In genomic region chr16:30922420-30922959, GRCh38 we compare ENCODE assay signal across 8 cellular contexts. TPM values are rescaled to one million over a fixed set of nuclear protein-coding genes. Genes with fewer than 3 reads are reported as not detected.
DNase-seq lines count a peak whose midpoint lies in the region; ATAC-seq and TF ChIP-seq lines count a peak whose summit lies in the region.

No MANE protein-coding gene starts in this region.

- no peaks in the 10 kb centered on the region for H3K36me3 ChIP-seq in testis (ENCODE audit: low read depth, missing control alignments)

- no peaks in the 10 kb centered on the region for H3K27me3 ChIP-seq in testis

- no peaks in the 10 kb centered on the region for H3K9me3 Mint-ChIP-seq in activated naive CD8-positive, alpha-beta T cell treated with anti-CD3 and anti-CD28 coated beads for 36 hours

- peak overlapping the region; percentile 78 to 87 for H3K4me3 ChIP-seq in testis

- 0 to 2% methylated on average over 36 to 42 of the region's 42 CpGs for WGBS in testis, 2 donors

- intact Hi-C loops in testis (cut with DNase I; ENCODE audit: low total_unique reads), result loop anchor here (5.0 kb wide), 1 partner anchor 75 kb away; no protein-coding TSS in a partner anchor

- peak overlapping the region; percentile 94 for H3K4me3 Mint-ChIP-seq in activated naive CD8-positive, alpha-beta T cell treated with anti-CD3 and anti-CD28 coated beads for 36 hours

- ATAC-seq in HG02623 (IDR thresholded peaks at IDR 0.05; ENCODE audit: unreplicated experiment) (peak; percentile 66), omental fat pad (ENCODE audit: low FRiP score) (peak; percentile 89)

- H3K9me3 ChIP-seq in testis, result no peaks in the 10 kb centered on the region

- TF ChIP-seq POLR2A in testis (IDR thresholded peaks at IDR 0.05), result no peak

- peaks cover 18% of the 10 kb centered on the region for H3K4me1 Mint-ChIP-seq in activated naive CD8-positive, alpha-beta T cell treated with anti-CD3 and anti-CD28 coated beads for 36 hours

- no peaks in the 10 kb centered on the region for H3K27me3 Mint-ChIP-seq in activated naive CD8-positive, alpha-beta T cell treated with anti-CD3 and anti-CD28 coated beads for 36 hours

- peaks cover 4% of the 10 kb centered on the region for H3K36me3 Mint-ChIP-seq in activated naive CD8-positive, alpha-beta T cell treated with anti-CD3 and anti-CD28 coated beads for 36 hours

- peaks cover 10% of the 10 kb centered on the region for H3K4me1 ChIP-seq in testis

- TF ChIP-seq CTCF in omental fat pad (IDR thresholded peaks at IDR 0.05), result no peak
- TF ChIP-seq CTCF in testis (IDR thresholded peaks at IDR 0.05), result no peak

- peak overlapping the region; percentile 98 for H3K27ac Mint-ChIP-seq in activated naive CD8-positive, alpha-beta T cell treated with anti-CD3 and anti-CD28 coated beads for 36 hours

- peak overlapping the region; percentile 90 to 95 for H3K27ac ChIP-seq in testis

- DNase-seq in GM04503 (ENCODE audit: low read depth), result peak; percentile 97
- DNase-seq in NCI-H1092 treated with DMSO at 0.1 percent for 48 hours (lab: John Stamatoyannopoulos, UW), result peak; percentile 100
- DNase-seq in SKM-1 (lab: John Stamatoyannopoulos, UW; ENCODE audit: unreplicated experiment), result peak; percentile 99
- DNase-seq in activated naive CD8-positive, alpha-beta T cell treated with anti-CD3 and anti-CD28 coated beads for 36 hours, result peak; percentile 99
- peak; percentile 99 for DNase-seq in glomerular visceral epithelial cell (ENCODE audit: extremely low spot score)
- peak; percentile 96 for DNase-seq in omental fat pad (ENCODE audit: low spot score)
- DNase-seq in testis, result peak; percentile 100

RNA-seq across cellular contexts. Expression of gene FBXL19, which starts 0.9 kb away (rescaled TPM):
- 10 to 100 TPM; 24.9 to 27.0 TPM for total RNA-seq in activated naive CD8-positive, alpha-beta T cell treated with anti-CD3 and anti-CD28 coated beads for 36 hours
- total RNA-seq in omental fat pad, result 1 to 10 TPM; 4.7 to 9.1 (median 6.9) TPM
- total RNA-seq in testis, result 100 to 1,000 TPM; 142 to 149 TPM
- 47.0 TPM for polyA plus RNA-seq in testis (ENCODE audit: insufficient read depth, low read depth, low replicate concordance)

RNA-seq across cellular contexts. Expression of gene CTF1, which starts 26.1 kb away (rescaled TPM):
- under 1 TPM; 0.16 to 0.38 TPM for total RNA-seq in activated naive CD8-positive, alpha-beta T cell treated with anti-CD3 and anti-CD28 coated beads for 36 hours
- total RNA-seq in omental fat pad (1 to 10 TPM; 1.7 to 3.5 (median 2.3) TPM), testis (1 to 10 TPM; 5.9 to 9.0 TPM)
- polyA plus RNA-seq in testis (ENCODE audit: insufficient read depth, low read depth, low replicate concordance), result 5.6 TPM

RNA-seq across cellular contexts. Expression of gene ORAI3, which starts 26.4 kb away (rescaled TPM):
- 1 to 10 TPM; 5.4 to 5.7 TPM for total RNA-seq in activated naive CD8-positive, alpha-beta T cell treated with anti-CD3 and anti-CD28 coated beads for 36 hours
- total RNA-seq in omental fat pad, result 10 to 100 TPM; 15.5 to 42.6 (median 33.9) TPM
- 10 to 100 TPM; 68.6 to 75.0 TPM for total RNA-seq in testis
- polyA plus RNA-seq in testis (ENCODE audit: insufficient read depth, low read depth, low replicate concordance), result 29.1 TPM

RNA-seq across cellular contexts. Expression of gene BCL7C, which starts 28.6 kb away (rescaled TPM):
- 10 to 100 TPM; 20.8 to 22.0 TPM for total RNA-seq in activated naive CD8-positive, alpha-beta T cell treated with anti-CD3 and anti-CD28 coated beads for 36 hours
- total RNA-seq in omental fat pad (10 to 100 TPM; 17.4 to 37.0 (median 22.2) TPM), testis (10 to 100 TPM; 49.6 to 57.4 TPM)
- 40.2 TPM for polyA plus RNA-seq in testis (ENCODE audit: insufficient read depth, low read depth, low replicate concordance)

RNA-seq across cellular contexts. Expression of gene SETD1A, which starts 35.1 kb away (rescaled TPM):
- 10 to 100 TPM; 28.5 to 31.7 TPM for total RNA-seq in activated naive CD8-positive, alpha-beta T cell treated with anti-CD3 and anti-CD28 coated beads for 36 hours
- total RNA-seq in omental fat pad (10 to 100 TPM in 2 of 4 donors, 1 to 10 TPM in 2; 5.3 to 13.6 (median 9.2) TPM), testis (10 to 100 TPM; 45.7 to 45.8 TPM)
- 41.4 TPM for polyA plus RNA-seq in testis (ENCODE audit: insufficient read depth, low read depth, low replicate concordance)

Comparison
In these comparisons a context has a peak if more than half of its experiments do, and no peak if none do; other contexts are left out.
1. Peak in every context shown above with its lines: DNase-seq, ATAC-seq, H3K4me3 ChIP-seq and H3K27ac ChIP-seq.
2. RNA of gene FBXL19, which starts 0.9 kb away (total RNA-seq): 142 to 149 TPM in testis; 24.9 to 27.0 TPM in activated naive CD8-positive, alpha-beta T cell treated with anti-CD3 and anti-CD28 coated beads for 36 hours and 4.7 to 9.1 TPM in omental fat pad; every median in the first group is over 4 times any median in the second.